8 cellular contexts compared by ENCODE assay signal in genomic region chr19:1865172-1866010, GRCh38. TPM values are rescaled to one million over a fixed set of nuclear protein-coding genes. Genes with fewer than 3 reads are reported as not detected.
DNase-seq lines count a peak whose midpoint lies in the region; ATAC-seq, FAIRE-seq and TF ChIP-seq lines count a peak whose summit lies in the region.

No MANE protein-coding gene starts in this region.

- peak overlapping the region; percentile 74 for H3K27ac ChIP-seq in CD4-positive, alpha-beta memory T cell (ENCODE audit: low read depth, low read length)
- peak overlapping the region; percentile 61 for H3K27ac ChIP-seq in OCI-LY1 (ENCODE audit: low read depth, low read length, poor library complexity, severe bottlenecking)
- peak overlapping the region; percentile 18 to 87 for H3K27ac ChIP-seq in ovary

- H3K9me2 ChIP-seq in OCI-LY1 (ENCODE audit: low read depth, low read length): no peaks in the 10 kb centered on the region

- 82 to 86% (median 86%) methylated on average over 16 to 17 of the region's 17 CpGs for WGBS in ovary, 3 donors

- H3K36me3 Mint-ChIP-seq in CD4-positive, alpha-beta memory T cell: peaks cover 0 to 9% of the 10 kb centered on the region in 2 donors
- peaks cover 44% of the 10 kb centered on the region for H3K36me3 Mint-ChIP-seq in effector memory CD8-positive, alpha-beta T cell (ENCODE audit: insufficient read depth)

- peak overlapping the region; percentile 26 to 77 (median 68) for H3K4me3 Mint-ChIP-seq in CD4-positive, alpha-beta memory T cell
- H3K4me3 Mint-ChIP-seq in effector memory CD8-positive, alpha-beta T cell: peak overlapping the region; percentile 74 to 75

- H3K27me3 ChIP-seq in CD4-positive, alpha-beta memory T cell (ENCODE audit: insufficient read depth, low read length): no peaks in the 10 kb centered on the region
- H3K27me3 ChIP-seq in OCI-LY1 (ENCODE audit: insufficient read depth, low read length) (peaks cover 6% of the 10 kb centered on the region; the same call in 1 of the 2 replicates), ovary (no peaks in the 10 kb centered on the region)

- no peaks in the 10 kb centered on the region for H3K27me3 Mint-ChIP-seq in CD4-positive, alpha-beta memory T cell
- H3K27me3 Mint-ChIP-seq in effector memory CD8-positive, alpha-beta T cell: no peaks in the 10 kb centered on the region

- CTCF ChIA-PET in CD4-positive, alpha-beta memory T cell (lab: Charles Lee; ENCODE audit: partially characterized antibody): interaction anchor here (0.9 to 1.6 kb wide), 12 partner anchors 9 to 77 kb away, joined by 3 to 12 read pairs (median 4); partner anchors contain the start of gene REXO1

- peak overlapping the region; percentile 65 for H3K4me2 ChIP-seq in OCI-LY1 (ENCODE audit: low read length)

- peaks cover 6% of the 10 kb centered on the region for H3K79me2 ChIP-seq in OCI-LY1 (ENCODE audit: insufficient read depth, low read length)

- peak overlapping the region in 1 of 2 donors; percentile 76 for H3K4me3 ChIP-seq in CD4-positive, alpha-beta memory T cell (ENCODE audit: low read length in 2 of 2)
- peak overlapping the region; percentile 65 for H3K4me3 ChIP-seq in OCI-LY1 (ENCODE audit: low read depth, low read length, poor library complexity, severe bottlenecking)
- no peak overlapping the region for H3K4me3 ChIP-seq in ovary

- no peaks in the 10 kb centered on the region for H3F3A ChIP-seq in OCI-LY1 (ENCODE audit: insufficient read depth, low read length)

- TF ChIP-seq POLR2A in ovary (IDR thresholded peaks at IDR 0.05): no peak

- no peaks in the 10 kb centered on the region for H3K36me3 ChIP-seq in CD4-positive, alpha-beta memory T cell (ENCODE audit: insufficient read depth, low read length)
- 0 out of 2 replicates have a peak, but pooled peaks cover 2% of the 10 kb centered on the region for H3K36me3 ChIP-seq in OCI-LY1 (ENCODE audit: insufficient read depth, low read length)
- H3K36me3 ChIP-seq in ovary: no peaks in the 10 kb centered on the region

- peaks cover 6 to 27% (median 19%) of the 10 kb centered on the region in 4 donors for H3K4me1 Mint-ChIP-seq in CD4-positive, alpha-beta memory T cell
- peaks cover 21 to 24% of the 10 kb centered on the region in 2 donors for H3K4me1 Mint-ChIP-seq in effector memory CD8-positive, alpha-beta T cell (ENCODE audit: low read depth in 2 of 2)

- no peaks in the 10 kb centered on the region for H4K20me1 ChIP-seq in OCI-LY1 (ENCODE audit: insufficient read depth, low read length)

- H3K9ac ChIP-seq in OCI-LY1 (ENCODE audit: low read length): peak overlapping the region; percentile 76

- intact Hi-C loops in CD4-positive, alpha-beta memory T cell (cut with micrococcal nuclease): no loop called here
- intact Hi-C loops in ovary (cut with DNase I): loop anchor here in 1 of 4 donors (5.0 kb wide), 1 partner anchor 42 kb away; the partner anchor contains the start of genes ADAT3 and SCAMP4
- intact Hi-C loops in left colon (cut with DNase I, micrococcal nuclease): no loop called here

- no peak for ATAC-seq in effector memory CD8-positive, alpha-beta T cell (replicated peaks)
- ATAC-seq in left colon (no peak), GM18511 (IDR thresholded peaks at IDR 0.05; ENCODE audit: unreplicated experiment) (no peak)

- TF ChIP-seq CTCF in OCI-LY1 (IDR thresholded peaks at IDR 0.05; ENCODE audit: low read length): no peak
- no peak for TF ChIP-seq CTCF in ovary (IDR thresholded peaks at IDR 0.05)

- H3K9me3 ChIP-seq in CD4-positive, alpha-beta memory T cell (ENCODE audit: control insufficient read depth in 1 of 2, low read length in 2 of 2): no peaks in the 10 kb centered on the region
- H3K9me3 ChIP-seq in OCI-LY1 (ENCODE audit: low read length) (no peaks in the 10 kb centered on the region), ovary (no peaks in the 10 kb centered on the region)

- peak overlapping the region; percentile 52 to 91 (median 73) for H3K27ac Mint-ChIP-seq in CD4-positive, alpha-beta memory T cell
- H3K27ac Mint-ChIP-seq in effector memory CD8-positive, alpha-beta T cell: peak overlapping the region in 1 of 2 donors; percentile 55

- POLR2A ChIA-PET in CD4-positive, alpha-beta memory T cell (lab: Charles Lee; ENCODE audit: partially characterized antibody): interaction anchor here (0.8 to 4.1 kb wide), 14 partner anchors 10 to 593 kb away, joined by 3 to 60 read pairs (median 6); partner anchors contain the start of genes ABHD17A, ADAT3 and SCAMP4

- DNase-seq in CD4-positive, alpha-beta memory T cell: peak in 1 of 5 donors; percentile 39
- DNase-seq in effector memory CD8-positive, alpha-beta T cell: no peak
- DNase-seq in ovary (peak in 1 of 5 donors; percentile 52), DMS79 (lab: John Stamatoyannopoulos, UW) (no peak), frontal cortex (ENCODE audit: low spot score in 2 of 2) (no peak), left colon (no peak)

- no peak overlapping the region for H2AFZ ChIP-seq in OCI-LY1 (ENCODE audit: low read length)

- H3K4me1 ChIP-seq in CD4-positive, alpha-beta memory T cell (ENCODE audit: insufficient read depth, low read length): peaks cover 23% of the 10 kb centered on the region
- H3K4me1 ChIP-seq in OCI-LY1 (ENCODE audit: insufficient read depth, low read length, severe bottlenecking) (peaks cover 24% of the 10 kb centered on the region), ovary (ENCODE audit: insufficient read depth) (peaks cover 8% of the 10 kb centered on the region)

- H3K9me3 Mint-ChIP-seq in CD4-positive, alpha-beta memory T cell: no peaks in the 10 kb centered on the region
- no peaks in the 10 kb centered on the region for H3K9me3 Mint-ChIP-seq in effector memory CD8-positive, alpha-beta T cell

- TF ChIP-seq EP300 in ovary (IDR thresholded peaks at IDR 0.05): no peak

- FAIRE-seq in frontal cortex (lab: Jason Lieb, UNC): no peak

RNA-seq across cellular contexts. Expression of gene KLF16, which starts 2.0 kb away (rescaled TPM):
- total RNA-seq in CD4-positive, alpha-beta memory T cell: 10 to 100 TPM; 17.9 to 19.3 TPM
- polyA plus RNA-seq in CD4-positive, alpha-beta memory T cell: 1 to 10 TPM in 1 of 2 donors, under 1 TPM in 1; 0.39 to 1.3 TPM
- total RNA-seq in ovary (10 to 100 TPM in 6 of 7 donors, 1 to 10 TPM in 1; 4.2 to 26.6 (median 14.4) TPM), frontal cortex (2.9 TPM), left colon (10 to 100 TPM; 30.6 to 35.9 TPM)
- polyA plus RNA-seq in ovary: 1 to 10 TPM in 1 of 2 donors, under 1 TPM in 1; 0.63 to 5.4 TPM

RNA-seq across cellular contexts. Expression of gene REXO1, which starts 17.1 kb away (rescaled TPM):
- 10 to 100 TPM; 57.1 to 57.3 TPM for total RNA-seq in CD4-positive, alpha-beta memory T cell
- 10 to 100 TPM in 1 of 2 donors, 1 to 10 TPM in 1; 1.5 to 11.9 TPM for polyA plus RNA-seq in CD4-positive, alpha-beta memory T cell
- 10 to 100 TPM; 14.9 to 46.7 (median 30.4) TPM for total RNA-seq in ovary
- 10 to 100 TPM in 1 of 2 donors, 1 to 10 TPM in 1; 4.8 to 21.5 TPM for polyA plus RNA-seq in ovary
- 5.3 TPM for total RNA-seq in frontal cortex
- total RNA-seq in left colon: 10 to 100 TPM; 41.9 to 43.0 TPM

RNA-seq across cellular contexts. Expression of gene ABHD17A, which starts 19.9 kb away (rescaled TPM):
- total RNA-seq in CD4-positive, alpha-beta memory T cell: 100 to 1,000 TPM; 106 to 109 TPM
- 100 to 1,000 TPM; 138 to 204 TPM for polyA plus RNA-seq in CD4-positive, alpha-beta memory T cell
- total RNA-seq in ovary: 10 to 100 TPM; 54.2 to 87.3 (median 65.4) TPM
- 10 to 100 TPM in 1 of 2 donors, under 1 TPM in 1; 0.57 to 65.6 TPM for polyA plus RNA-seq in ovary
- total RNA-seq in frontal cortex: 42.0 TPM
- 10 to 100 TPM; 61.5 to 63.5 TPM for total RNA-seq in left colon

RNA-seq across cellular contexts. Expression of gene ADAT3, which starts 39.8 kb away (rescaled TPM):
- 1 to 10 TPM; 3.7 to 4.9 TPM for total RNA-seq in CD4-positive, alpha-beta memory T cell
- polyA plus RNA-seq in CD4-positive, alpha-beta memory T cell: 1 to 10 TPM; 1.4 to 3.9 TPM
- 10 to 100 TPM in 1 of 7 donors, 1 to 10 TPM in 6; 2.6 to 13.7 (median 4.6) TPM for total RNA-seq in ovary
- polyA plus RNA-seq in ovary: 1 to 10 TPM in 1 of 2 donors, not detected in 1; 2.3 TPM
- total RNA-seq in frontal cortex: 1.2 TPM
- total RNA-seq in left colon: 10 to 100 TPM; 19.1 to 29.1 TPM

RNA-seq across cellular contexts. Expression of gene SCAMP4, which starts 39.8 kb away (rescaled TPM):
- 10 to 100 TPM; 23.4 to 29.1 TPM for total RNA-seq in CD4-positive, alpha-beta memory T cell
- polyA plus RNA-seq in CD4-positive, alpha-beta memory T cell: 10 to 100 TPM in 1 of 2 donors, 1 to 10 TPM in 1; 9.8 to 15.5 TPM
- total RNA-seq in ovary (10 to 100 TPM; 32.0 to 87.0 (median 62.6) TPM), frontal cortex (11.4 TPM), left colon (10 to 100 TPM; 56.3 to 76.5 TPM)
- polyA plus RNA-seq in ovary: 10 to 100 TPM; 11.7 to 31.1 TPM
